ENCODE assay signal across 1 cellular context in the genomic region with DNA sequence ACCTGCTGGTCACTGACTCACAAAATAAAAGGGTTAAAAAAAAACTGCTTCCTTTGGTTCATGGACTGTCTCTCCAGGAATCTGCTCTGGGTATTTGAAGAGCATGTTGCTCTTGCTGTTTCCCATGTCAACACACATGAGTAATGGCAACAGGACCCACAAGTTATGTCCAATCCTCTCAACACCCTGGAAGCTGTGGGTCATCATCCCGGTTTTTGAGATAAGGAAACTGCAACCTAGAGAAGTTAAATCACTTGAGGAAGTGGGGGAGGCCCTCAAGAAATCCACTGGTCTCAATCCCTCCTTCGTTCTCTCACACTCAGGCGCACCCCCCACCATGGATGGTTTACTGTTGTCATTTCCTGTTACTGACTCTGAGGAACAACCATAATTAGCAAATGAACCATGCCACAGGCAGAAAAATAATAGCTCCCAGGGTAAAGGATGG.
A peak's percentile ranks its signal among the peaks of the same experiment; 100 is the strongest.
TF ChIP-seq lines count a peak whose summit lies in the region.

No MANE protein-coding gene starts in this region.

TF ChIP-seq in K562, 482 proteins besides CTCF, POLR2A, EP300 and RAD21 (continued from another document and continues in another):
- TF ChIP-seq NCOA2 (IDR thresholded peaks at IDR 0.05; ENCODE audit: partially characterized antibody in 2 of 2) (no peak), JUND (IDR thresholded peaks at IDR 0.05; ENCODE audit: borderline replicate concordance, low read depth, low read length) (peak; percentile 68), JUND (tag; IDR thresholded peaks at IDR 0.05; ENCODE audit: borderline replicate concordance, low read depth, low read length) (peak; percentile 36; the same call in 1 of the 3 replicates), CTBP1 (IDR thresholded peaks at IDR 0.05; ENCODE audit: borderline replicate concordance) (peak; percentile 74), SNAPC5 (CRISPR knock-in tag; IDR thresholded peaks at IDR 0.05) (no peak), ZNF24 (IDR thresholded peaks at IDR 0.05) (0 out of 2 replicates have a peak, but pooled peaks have one; percentile 12), ARID1B (IDR thresholded peaks at IDR 0.05) (peak; percentile 76), CBFA2T3 (IDR thresholded peaks at IDR 0.05) (peak; percentile 66), PHTF2 (CRISPR knock-in tag; IDR thresholded peaks at IDR 0.05) (no peak), FOS (IDR thresholded peaks at IDR 0.05; ENCODE audit: extremely low read depth, insufficient read length) (no peak), POLR2AphosphoS5 (IDR thresholded peaks at IDR 0.05; ENCODE audit: control insufficient read depth, insufficient read depth, low read depth, low read length) (0 out of 2 replicates have a peak, but pooled peaks have one; percentile 22), GTF2E2 (tag; IDR thresholded peaks at IDR 0.05) (0 out of 2 replicates have a peak, but pooled peaks have one; percentile 27), ZNF384 (IDR thresholded peaks at IDR 0.05; ENCODE audit: low read depth, low read length) (peak; percentile 52), MTF1 (CRISPR knock-in tag; IDR thresholded peaks at IDR 0.05; ENCODE audit: borderline replicate concordance) (no peak), FOXA3 (CRISPR knock-in tag; conservative IDR thresholded peaks at IDR 0.05 in 1 of 2, IDR thresholded peaks at IDR 0.05 in 1 of 2) (peak in 1 of 2 experiments; percentile 67; a peak in 2 of 4 replicates), GTF2A2 (tag; IDR thresholded peaks at IDR 0.05) (no peak), JUNB (CRISPR knock-in tag; conservative IDR thresholded peaks at IDR 0.05) (no peak), NFIC (IDR thresholded peaks at IDR 0.05) (no peak), NFATC3 (IDR thresholded peaks at IDR 0.05) (no peak), PHF8 (IDR thresholded peaks at IDR 0.05; ENCODE audit: borderline replicate concordance, low read length) (no peak), LARP7 (IDR thresholded peaks at IDR 0.05) (no peak), MAZ (CRISPR knock-in tag; conservative IDR thresholded peaks at IDR 0.05 in 1 of 2, IDR thresholded peaks at IDR 0.05 in 1 of 2) (peak in 1 of 2 experiments; percentile 40; a peak in 1 of 4 replicates), USF2 (CRISPR knock-in tag; IDR thresholded peaks at IDR 0.05) (no peak), ZNF212 (CRISPR knock-in tag; IDR thresholded peaks at IDR 0.05) (no peak), ZBTB40 (IDR thresholded peaks at IDR 0.05) (no peak), ZBTB40 (CRISPR knock-in tag; IDR thresholded peaks at IDR 0.05) (no peak), MXI1 (IDR thresholded peaks at IDR 0.05; ENCODE audit: low read depth, low read length) (no peak), ARID2 (IDR thresholded peaks at IDR 0.05) (no peak), ARNT (IDR thresholded peaks at IDR 0.05) (no peak), ZFP30 (CRISPR knock-in tag; IDR thresholded peaks at IDR 0.05; ENCODE audit: borderline replicate concordance) (no peak), YBX1 (IDR thresholded peaks at IDR 0.05) (no peak), CHCHD3 (CRISPR knock-in tag; IDR thresholded peaks at IDR 0.05) (no peak), ELF1 (tag; IDR thresholded peaks at IDR 0.05) (0 out of 2 replicates have a peak, but pooled peaks have one; percentile 18)
- TF ChIP-seq, protein P1, sequence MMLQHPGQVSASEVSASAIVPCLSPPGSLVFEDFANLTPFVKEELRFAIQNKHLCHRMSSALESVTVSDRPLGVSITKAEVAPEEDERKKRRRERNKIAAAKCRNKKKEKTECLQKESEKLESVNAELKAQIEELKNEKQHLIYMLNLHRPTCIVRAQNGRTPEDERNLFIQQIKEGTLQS (IDR thresholded peaks at IDR 0.05) = peak; percentile 66
- TF ChIP-seq, protein P1 (CRISPR knock-in tag; conservative IDR thresholded peaks at IDR 0.05) = no peak
- TF ChIP-seq, protein P2, sequence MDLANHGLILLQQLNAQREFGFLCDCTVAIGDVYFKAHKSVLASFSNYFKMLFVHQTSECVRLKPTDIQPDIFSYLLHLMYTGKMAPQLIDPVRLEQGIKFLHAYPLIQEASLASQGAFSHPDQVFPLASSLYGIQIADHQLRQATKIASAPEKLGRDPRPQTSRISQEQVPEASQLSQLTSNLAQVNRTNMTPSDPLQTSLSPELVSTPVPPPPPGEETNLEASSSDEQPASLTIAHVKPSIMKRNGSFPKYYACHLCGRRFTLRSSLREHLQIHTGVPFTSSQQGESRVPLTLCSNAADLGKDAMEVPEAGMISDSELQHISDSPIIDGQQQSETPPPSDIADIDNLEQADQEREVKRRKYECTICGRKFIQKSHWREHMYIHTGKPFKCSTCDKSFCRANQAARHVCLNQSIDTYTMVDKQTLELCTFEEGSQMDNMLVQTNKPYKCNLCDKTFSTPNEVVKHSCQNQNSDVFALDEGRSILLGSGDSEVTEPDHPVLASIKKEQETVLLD (IDR thresholded peaks at IDR 0.05) = no peak
- TF ChIP-seq, protein P3, sequence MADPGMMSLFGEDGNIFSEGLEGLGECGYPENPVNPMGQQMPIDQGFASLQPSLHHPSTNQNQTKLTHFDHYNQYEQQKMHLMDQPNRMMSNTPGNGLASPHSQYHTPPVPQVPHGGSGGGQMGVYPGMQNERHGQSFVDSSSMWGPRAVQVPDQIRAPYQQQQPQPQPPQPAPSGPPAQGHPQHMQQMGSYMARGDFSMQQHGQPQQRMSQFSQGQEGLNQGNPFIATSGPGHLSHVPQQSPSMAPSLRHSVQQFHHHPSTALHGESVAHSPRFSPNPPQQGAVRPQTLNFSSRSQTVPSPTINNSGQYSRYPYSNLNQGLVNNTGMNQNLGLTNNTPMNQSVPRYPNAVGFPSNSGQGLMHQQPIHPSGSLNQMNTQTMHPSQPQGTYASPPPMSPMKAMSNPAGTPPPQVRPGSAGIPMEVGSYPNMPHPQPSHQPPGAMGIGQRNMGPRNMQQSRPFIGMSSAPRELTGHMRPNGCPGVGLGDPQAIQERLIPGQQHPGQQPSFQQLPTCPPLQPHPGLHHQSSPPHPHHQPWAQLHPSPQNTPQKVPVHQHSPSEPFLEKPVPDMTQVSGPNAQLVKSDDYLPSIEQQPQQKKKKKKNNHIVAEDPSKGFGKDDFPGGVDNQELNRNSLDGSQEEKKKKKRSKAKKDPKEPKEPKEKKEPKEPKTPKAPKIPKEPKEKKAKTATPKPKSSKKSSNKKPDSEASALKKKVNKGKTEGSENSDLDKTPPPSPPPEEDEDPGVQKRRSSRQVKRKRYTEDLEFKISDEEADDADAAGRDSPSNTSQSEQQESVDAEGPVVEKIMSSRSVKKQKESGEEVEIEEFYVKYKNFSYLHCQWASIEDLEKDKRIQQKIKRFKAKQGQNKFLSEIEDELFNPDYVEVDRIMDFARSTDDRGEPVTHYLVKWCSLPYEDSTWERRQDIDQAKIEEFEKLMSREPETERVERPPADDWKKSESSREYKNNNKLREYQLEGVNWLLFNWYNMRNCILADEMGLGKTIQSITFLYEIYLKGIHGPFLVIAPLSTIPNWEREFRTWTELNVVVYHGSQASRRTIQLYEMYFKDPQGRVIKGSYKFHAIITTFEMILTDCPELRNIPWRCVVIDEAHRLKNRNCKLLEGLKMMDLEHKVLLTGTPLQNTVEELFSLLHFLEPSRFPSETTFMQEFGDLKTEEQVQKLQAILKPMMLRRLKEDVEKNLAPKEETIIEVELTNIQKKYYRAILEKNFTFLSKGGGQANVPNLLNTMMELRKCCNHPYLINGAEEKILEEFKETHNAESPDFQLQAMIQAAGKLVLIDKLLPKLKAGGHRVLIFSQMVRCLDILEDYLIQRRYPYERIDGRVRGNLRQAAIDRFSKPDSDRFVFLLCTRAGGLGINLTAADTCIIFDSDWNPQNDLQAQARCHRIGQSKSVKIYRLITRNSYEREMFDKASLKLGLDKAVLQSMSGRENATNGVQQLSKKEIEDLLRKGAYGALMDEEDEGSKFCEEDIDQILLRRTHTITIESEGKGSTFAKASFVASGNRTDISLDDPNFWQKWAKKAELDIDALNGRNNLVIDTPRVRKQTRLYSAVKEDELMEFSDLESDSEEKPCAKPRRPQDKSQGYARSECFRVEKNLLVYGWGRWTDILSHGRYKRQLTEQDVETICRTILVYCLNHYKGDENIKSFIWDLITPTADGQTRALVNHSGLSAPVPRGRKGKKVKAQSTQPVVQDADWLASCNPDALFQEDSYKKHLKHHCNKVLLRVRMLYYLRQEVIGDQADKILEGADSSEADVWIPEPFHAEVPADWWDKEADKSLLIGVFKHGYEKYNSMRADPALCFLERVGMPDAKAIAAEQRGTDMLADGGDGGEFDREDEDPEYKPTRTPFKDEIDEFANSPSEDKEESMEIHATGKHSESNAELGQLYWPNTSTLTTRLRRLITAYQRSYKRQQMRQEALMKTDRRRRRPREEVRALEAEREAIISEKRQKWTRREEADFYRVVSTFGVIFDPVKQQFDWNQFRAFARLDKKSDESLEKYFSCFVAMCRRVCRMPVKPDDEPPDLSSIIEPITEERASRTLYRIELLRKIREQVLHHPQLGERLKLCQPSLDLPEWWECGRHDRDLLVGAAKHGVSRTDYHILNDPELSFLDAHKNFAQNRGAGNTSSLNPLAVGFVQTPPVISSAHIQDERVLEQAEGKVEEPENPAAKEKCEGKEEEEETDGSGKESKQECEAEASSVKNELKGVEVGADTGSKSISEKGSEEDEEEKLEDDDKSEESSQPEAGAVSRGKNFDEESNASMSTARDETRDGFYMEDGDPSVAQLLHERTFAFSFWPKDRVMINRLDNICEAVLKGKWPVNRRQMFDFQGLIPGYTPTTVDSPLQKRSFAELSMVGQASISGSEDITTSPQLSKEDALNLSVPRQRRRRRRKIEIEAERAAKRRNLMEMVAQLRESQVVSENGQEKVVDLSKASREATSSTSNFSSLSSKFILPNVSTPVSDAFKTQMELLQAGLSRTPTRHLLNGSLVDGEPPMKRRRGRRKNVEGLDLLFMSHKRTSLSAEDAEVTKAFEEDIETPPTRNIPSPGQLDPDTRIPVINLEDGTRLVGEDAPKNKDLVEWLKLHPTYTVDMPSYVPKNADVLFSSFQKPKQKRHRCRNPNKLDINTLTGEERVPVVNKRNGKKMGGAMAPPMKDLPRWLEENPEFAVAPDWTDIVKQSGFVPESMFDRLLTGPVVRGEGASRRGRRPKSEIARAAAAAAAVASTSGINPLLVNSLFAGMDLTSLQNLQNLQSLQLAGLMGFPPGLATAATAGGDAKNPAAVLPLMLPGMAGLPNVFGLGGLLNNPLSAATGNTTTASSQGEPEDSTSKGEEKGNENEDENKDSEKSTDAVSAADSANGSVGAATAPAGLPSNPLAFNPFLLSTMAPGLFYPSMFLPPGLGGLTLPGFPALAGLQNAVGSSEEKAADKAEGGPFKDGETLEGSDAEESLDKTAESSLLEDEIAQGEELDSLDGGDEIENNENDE (IDR thresholded peaks at IDR 0.05; ENCODE audit: low read depth, low read length) = no peak
